ENCODE assay signal across 33 cellular contexts in genomic region chr13:111368091-111368490, GRCh38. TPM values are rescaled to one million over a fixed set of nuclear protein-coding genes. Genes with fewer than 3 reads are reported as not detected.
"Had no signal": no experiment of that assay in that cellular context is flagged by ENCODE, and none has a peak within 500 bp of the region (broad histone marks: within the 10 kb centered on the region; RNA-seq: fewer than 3 reads in every experiment).

No MANE protein-coding gene starts in this region.

- H3K27ac Mint-ChIP-seq: activated CD4-positive, alpha-beta T cell treated with anti-CD3 and anti-CD28 coated beads for 36 hours; activated CD4-positive, alpha-beta T cell treated with anti-CD3 and anti-CD28 coated beads, Interleukin-2, amount 10 ng/mL, durations not matched to agents 7 days and 5 days; activated CD8-positive, alpha-beta T cell treated with anti-CD3 and anti-CD28 coated beads for 36 hours; activated naive CD4-positive, alpha-beta T cell treated with anti-CD3 and anti-CD28 coated beads for 36 hours; activated naive CD4-positive, alpha-beta T cell treated with anti-CD3 and anti-CD28 coated beads, Interleukin-2, amount 50 U/mL, for 24 hours; activated naive CD8-positive, alpha-beta T cell treated with anti-CD3 and anti-CD28 coated beads for 36 hours; activated naive CD8-positive, alpha-beta T cell treated with anti-CD3 and anti-CD28 coated beads, Interleukin-2, amount 50 U/mL, for 24 hours; activated T-helper 17 cell treated with anti-CD3 and anti-CD28 coated beads, Interleukin-2, amount 50 U/mL, for 72 hours; effector memory CD8-positive, alpha-beta T cell; T-helper 17 cell; T-helper 2 cell treated with Interferon-gamma antibody and Interleukin-4, amounts not matched to agents 5 μg/mL and 100 μg/mL, for 36 hours had no signal

- H3K36me3 Mint-ChIP-seq: activated naive CD4-positive, alpha-beta T cell treated with anti-CD3 and anti-CD28 coated beads, Interleukin-2, amount 50 U/mL, for 24 hours; activated naive CD8-positive, alpha-beta T cell treated with anti-CD3 and anti-CD28 coated beads for 36 hours had no signal

- DNase-seq: activated CD4-positive, alpha-beta T cell treated with anti-CD3 and anti-CD28 coated beads for 36 hours; activated CD4-positive, alpha-beta T cell treated with anti-CD3 and anti-CD28 coated beads, Interleukin-2, amount 10 ng/mL, durations not matched to agents 7 days and 5 days; activated CD4-positive, alpha-beta T cell treated with anti-CD3 and anti-CD28 coated beads, Interleukin-2, amount 50 U/mL, for 48 hours; activated CD4-positive, CD25-positive, alpha-beta regulatory T cell; activated CD4-positive, CD25-positive, alpha-beta regulatory T cell treated with anti-CD3 and anti-CD28 coated beads, Interleukin-2, amount 50 U/mL, for 72 hours; activated CD8-positive, alpha-beta memory T cell treated with anti-CD3 and anti-CD28 coated beads for 24 hours; activated CD8-positive, alpha-beta T cell treated with anti-CD3 and anti-CD28 coated beads for 36 hours; activated effector memory CD4-positive, alpha-beta T cell treated with anti-CD3 and anti-CD28 coated beads, Interleukin-2, amount 50 U/mL, for 16 hours; activated naive CD4-positive, alpha-beta T cell treated with anti-CD3 and anti-CD28 coated beads for 36 hours; activated naive CD8-positive, alpha-beta T cell treated with anti-CD3 and anti-CD28 coated beads for 36 hours; activated naive CD8-positive, alpha-beta T cell treated with anti-CD3 and anti-CD28 coated beads, Interleukin-2, amount 50 U/mL, for 24 hours; activated T-cell treated with anti-CD3 and anti-CD28 coated beads, Interleukin-2, amount 50 U/mL, for 4 hours; adrenal gland; amygdala; aorta; body of pancreas; cortex of kidney; dermis blood vessel endothelial cell; effector CD4-positive, alpha-beta T cell; effector memory CD8-positive, alpha-beta T cell; erythroblast; esophagus squamous epithelium; foreskin melanocyte; heart right ventricle; T-helper 1 cell; T-helper 17 cell; T1000 had no signal

- H3K4me1 ChIP-seq: adrenal gland, body of pancreas, esophagus squamous epithelium, gastroesophageal sphincter, heart right ventricle had no signal

- H3K4me3 ChIP-seq: adrenal gland, body of pancreas, esophagus squamous epithelium, gastroesophageal sphincter, heart right ventricle had no signal

- H3K27ac ChIP-seq: adrenal gland, body of pancreas, esophagus squamous epithelium, gastroesophageal sphincter, heart right ventricle had no signal

- H3K27me3 Mint-ChIP-seq: activated CD4-positive, alpha-beta T cell treated with anti-CD3 and anti-CD28 coated beads for 36 hours; activated CD4-positive, alpha-beta T cell treated with anti-CD3 and anti-CD28 coated beads, Interleukin-2, amount 10 ng/mL, durations not matched to agents 7 days and 5 days; activated CD8-positive, alpha-beta T cell treated with anti-CD3 and anti-CD28 coated beads for 36 hours; activated naive CD4-positive, alpha-beta T cell treated with anti-CD3 and anti-CD28 coated beads, Interleukin-2, amount 50 U/mL, for 24 hours; activated naive CD8-positive, alpha-beta T cell treated with anti-CD3 and anti-CD28 coated beads, Interleukin-2, amount 50 U/mL, for 24 hours had no signal

- H3K4me1 Mint-ChIP-seq: activated naive CD8-positive, alpha-beta T cell treated with anti-CD3 and anti-CD28 coated beads for 36 hours; activated naive CD8-positive, alpha-beta T cell treated with anti-CD3 and anti-CD28 coated beads, Interleukin-2, amount 50 U/mL, for 24 hours; activated T-helper 17 cell treated with anti-CD3 and anti-CD28 coated beads, Interleukin-2, amount 50 U/mL, for 72 hours; T-helper 17 cell had no signal

- ATAC-seq: activated CD4-positive, alpha-beta T cell treated with anti-CD3 and anti-CD28 coated beads for 36 hours; activated CD8-positive, alpha-beta T cell treated with anti-CD3 and anti-CD28 coated beads for 36 hours; activated naive CD8-positive, alpha-beta T cell treated with anti-CD3 and anti-CD28 coated beads, Interleukin-2, amount 50 U/mL, for 24 hours; activated T-cell treated with anti-CD3 and anti-CD28 coated beads, Interleukin-2, amount 50 U/mL, for 4 hours; activated T-helper 17 cell treated with anti-CD3 and anti-CD28 coated beads, Interleukin-2, amount 50 U/mL, for 72 hours; body of pancreas; effector memory CD8-positive, alpha-beta T cell; gastroesophageal sphincter; heart right ventricle; T-helper 17 cell had no signal

- H3K27me3 ChIP-seq: adrenal gland, body of pancreas had no signal

- H3K9me3 Mint-ChIP-seq: activated CD8-positive, alpha-beta T cell treated with anti-CD3 and anti-CD28 coated beads for 36 hours; activated naive CD4-positive, alpha-beta T cell treated with anti-CD3 and anti-CD28 coated beads, Interleukin-2, amount 50 U/mL, for 24 hours; activated naive CD8-positive, alpha-beta T cell treated with anti-CD3 and anti-CD28 coated beads, Interleukin-2, amount 50 U/mL, for 24 hours; activated T-cell treated with anti-CD3 and anti-CD28 coated beads, Interleukin-2, amount 50 U/mL, for 4 hours; activated T-helper 17 cell treated with anti-CD3 and anti-CD28 coated beads, Interleukin-2, amount 50 U/mL, for 72 hours; T-helper 2 cell treated with Interferon-gamma antibody and Interleukin-4, amounts not matched to agents 5 μg/mL and 100 μg/mL, for 36 hours had no signal

- H3K36me3 ChIP-seq: adrenal gland, esophagus squamous epithelium, gastroesophageal sphincter, heart right ventricle had no signal

- H3K9me3 ChIP-seq: adrenal gland, body of pancreas, esophagus squamous epithelium, gastroesophageal sphincter, heart right ventricle had no signal

- H3K4me3 Mint-ChIP-seq: activated CD4-positive, alpha-beta T cell treated with anti-CD3 and anti-CD28 coated beads for 36 hours; activated CD4-positive, alpha-beta T cell treated with anti-CD3 and anti-CD28 coated beads, Interleukin-2, amount 10 ng/mL, durations not matched to agents 7 days and 5 days; activated CD8-positive, alpha-beta T cell treated with anti-CD3 and anti-CD28 coated beads for 36 hours; activated naive CD4-positive, alpha-beta T cell treated with anti-CD3 and anti-CD28 coated beads for 36 hours; activated naive CD4-positive, alpha-beta T cell treated with anti-CD3 and anti-CD28 coated beads, Interleukin-2, amount 50 U/mL, for 24 hours; activated naive CD8-positive, alpha-beta T cell treated with anti-CD3 and anti-CD28 coated beads for 36 hours; activated naive CD8-positive, alpha-beta T cell treated with anti-CD3 and anti-CD28 coated beads, Interleukin-2, amount 50 U/mL, for 24 hours; activated T-cell treated with anti-CD3 and anti-CD28 coated beads, Interleukin-2, amount 50 U/mL, for 4 hours; activated T-helper 17 cell treated with anti-CD3 and anti-CD28 coated beads, Interleukin-2, amount 50 U/mL, for 72 hours; effector memory CD8-positive, alpha-beta T cell; T-helper 17 cell; T-helper 2 cell treated with Interferon-gamma antibody and Interleukin-4, amounts not matched to agents 5 μg/mL and 100 μg/mL, for 36 hours had no signal

RNA-seq across cellular contexts. Expression of gene TEX29, which starts 47.6 kb away (rescaled TPM):
- total RNA-seq: body of pancreas, esophagus squamous epithelium, fibroblast of villous mesenchyme, glomerular endothelial cell, T-helper 17 cell had no signal
